In the genomic region with DNA sequence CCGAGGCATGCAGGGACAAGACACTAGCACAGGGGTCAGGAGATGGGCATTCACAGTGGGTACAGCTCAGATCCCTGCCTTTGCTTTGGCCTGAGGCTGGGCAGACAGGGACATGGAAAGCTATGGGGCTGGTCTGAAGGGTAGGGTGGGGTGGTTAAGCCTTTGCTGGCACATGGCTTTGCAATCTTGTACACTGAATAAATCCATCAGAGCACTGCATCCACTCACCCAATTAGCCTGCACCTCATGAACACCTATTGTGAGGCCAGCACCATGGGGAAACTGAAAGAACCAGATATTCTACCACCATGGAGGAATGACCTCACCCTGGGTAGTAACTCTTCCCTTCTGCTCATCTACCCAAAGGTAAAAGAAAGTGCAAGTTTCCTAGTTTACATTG, we compare ENCODE assay signal across 33 cellular contexts.
DNase-seq lines count a peak whose midpoint lies in the region; ATAC-seq, FAIRE-seq and TF ChIP-seq lines count a peak whose summit lies in the region.
"Had no signal": no experiment of that assay in that cellular context is flagged by ENCODE, and none has a peak within 500 bp of the region (broad histone marks: within the 10 kb centered on the region; RNA-seq: fewer than 3 reads in every experiment).

No MANE protein-coding gene starts in this region.

- H3K4me1 ChIP-seq in breast epithelium (no peaks in the 10 kb centered on the region), keratinocyte (ENCODE audit: control insufficient read depth, extremely low read depth, insufficient read depth, low read length) (peaks cover 15% of the 10 kb centered on the region), uterus (no peaks in the 10 kb centered on the region)
- H3K4me1 ChIP-seq: colonic mucosa, neural progenitor cell had no signal

- H4K20me1 ChIP-seq in keratinocyte (ENCODE audit: control insufficient read depth, extremely low read depth, insufficient read depth, low read length): no peaks in the 10 kb centered on the region

- no peaks in the 10 kb centered on the region for H3K9me3 Mint-ChIP-seq in MCF 10A (ENCODE audit: unreplicated experiment)
- H3K9me3 Mint-ChIP-seq: activated CD4-positive, alpha-beta T cell treated with anti-CD3 and anti-CD28 coated beads, Interleukin-2, amount 10 ng/mL, durations not matched to agents 24 days and 14 days; activated naive CD4-positive, alpha-beta T cell treated with anti-CD3 and anti-CD28 coated beads, Interleukin-2, amount 50 U/mL, for 72 hours; activated T-helper 2 cell treated with anti-CD3 and anti-CD28 coated beads, Interferon-gamma antibody, Interleukin-2, Interleukin-4, amounts not matched to agents 10 μg/mL and 5 μg/mL and 100 μg/mL, durations not matched to agents 14 hours and 24 hours and 36 hours; neural progenitor cell; stimulated activated naive CD8-positive, alpha-beta T cell treated with anti-CD3 and anti-CD28 coated beads, Interleukin-15, amount 100 ng/mL, for 72 hours; T-cell had no signal

- no peak overlapping the region for H3K9ac ChIP-seq in keratinocyte (ENCODE audit: control insufficient read depth, extremely low read depth, insufficient read depth, low read length)
- H3K9ac ChIP-seq: neural progenitor cell had no signal

- peaks cover 5% of the 10 kb centered on the region for H3K4me1 Mint-ChIP-seq in MCF 10A (ENCODE audit: insufficient read depth, unreplicated experiment)

- FAIRE-seq in bronchial epithelial cell (lab: Jason Lieb, UNC) (no peak), keratinocyte (lab: Jason Lieb, UNC) (peak; percentile 61)
- FAIRE-seq: frontal cortex, RCC 7860 had no signal

- no peaks in the 10 kb centered on the region for H3K9me1 ChIP-seq in keratinocyte (ENCODE audit: control insufficient read depth, extremely low read depth, insufficient read depth, low read length)

- no peaks in the 10 kb centered on the region for H3K79me2 ChIP-seq in keratinocyte (ENCODE audit: control insufficient read depth, insufficient read depth, low read length)

- CTCF ChIA-PET in MCF 10A (lab: Yijun Ruan, JAX): interaction anchor here (0.5 to 2.8 kb wide), 10 partner anchors 13 to 836 kb away, joined by 3 to 9 read pairs (median 4); no protein-coding TSS in a partner anchor

- dilution Hi-C loops in keratinocyte (cut with MboI; ENCODE audit: extremely low pct_ligation_motif_present, low sequenced_read_pairs): no loop called here

- TF ChIP-seq CTCF in breast epithelium (IDR thresholded peaks at IDR 0.05) (no peak), MCF 10A (IDR thresholded peaks at IDR 0.05; ENCODE audit: unreplicated experiment) (no peak), bronchial epithelial cell (IDR thresholded peaks at IDR 0.05; ENCODE audit: insufficient read depth, low read length, severe bottlenecking) (no peak), keratinocyte (optimal IDR thresholded peaks at IDR 0.05 in 1 of 3, IDR thresholded peaks at IDR 0.05 in 1 of 3, conservative IDR thresholded peaks at IDR 0.05 in 1 of 3; ENCODE audit: extremely low read depth in 1 of 3, insufficient read depth in 2 of 3, low read length in 3 of 3) (no peak), uterus (IDR thresholded peaks at IDR 0.05) (no peak), omental fat pad (IDR thresholded peaks at IDR 0.05) (no peak)

- H3K4me2 ChIP-seq in keratinocyte (ENCODE audit: control insufficient read depth, extremely low read depth, insufficient read depth, low read depth, low read length): peak overlapping the region; percentile 35
- H3K4me2 ChIP-seq: neural progenitor cell had no signal

- H3K4me3 ChIP-seq in breast epithelium: peak overlapping the region in 1 of 3 donors; percentile 39
- H3K4me3 ChIP-seq in bronchial epithelial cell (ENCODE audit: low read depth, low read length): no peak overlapping the region
- H3K4me3 ChIP-seq in keratinocyte (ENCODE audit: control insufficient read depth in 2 of 3, extremely low read depth in 1 of 3, insufficient read depth in 2 of 3, low read depth in 1 of 3, low read length in 3 of 3): no peak overlapping the region
- H3K4me3 ChIP-seq in uterus: no peak overlapping the region
- H3K4me3 ChIP-seq: colonic mucosa, neural progenitor cell, SJSA1, tibial artery had no signal

- no peak overlapping the region for H3K27ac Mint-ChIP-seq in MCF 10A (ENCODE audit: low read depth, unreplicated experiment)
- H3K27ac Mint-ChIP-seq: activated CD4-positive, alpha-beta T cell treated with anti-CD3 and anti-CD28 coated beads, Interleukin-2, amount 10 ng/mL, durations not matched to agents 24 days and 14 days; activated naive CD4-positive, alpha-beta T cell treated with anti-CD3 and anti-CD28 coated beads, Interleukin-2, amount 50 U/mL, for 72 hours; activated T-helper 2 cell treated with anti-CD3 and anti-CD28 coated beads, Interferon-gamma antibody, Interleukin-2, Interleukin-4, amounts not matched to agents 10 μg/mL and 5 μg/mL and 100 μg/mL, durations not matched to agents 14 hours and 24 hours and 36 hours; CD4-positive, CD25-positive, alpha-beta regulatory T cell; neural progenitor cell; stimulated activated naive CD8-positive, alpha-beta T cell treated with anti-CD3 and anti-CD28 coated beads, Interleukin-15, amount 100 ng/mL, for 72 hours; T-cell had no signal

- H3K27ac ChIP-seq in breast epithelium (peak overlapping the region; percentile 44 to 85), keratinocyte (ENCODE audit: control insufficient read depth, insufficient read depth, low read length) (no peak overlapping the region), uterus (peak overlapping the region; percentile 53 to 60)
- H3K27ac ChIP-seq: colonic mucosa, neural progenitor cell, SJSA1, tibial artery had no signal

- no peaks in the 10 kb centered on the region for H3K27me3 Mint-ChIP-seq in MCF 10A (ENCODE audit: insufficient read depth, unreplicated experiment)

- H3K4me3 Mint-ChIP-seq in MCF 10A (ENCODE audit: unreplicated experiment): no peak overlapping the region
- H3K4me3 Mint-ChIP-seq: activated CD4-positive, alpha-beta T cell treated with anti-CD3 and anti-CD28 coated beads, Interleukin-2, amount 10 ng/mL, durations not matched to agents 24 days and 14 days; CD4-positive, CD25-positive, alpha-beta regulatory T cell; neural progenitor cell; stimulated activated naive CD8-positive, alpha-beta T cell treated with anti-CD3 and anti-CD28 coated beads, Interleukin-15, amount 100 ng/mL, for 72 hours; T-cell had no signal

- no peaks in the 10 kb centered on the region for H3K27me3 ChIP-seq in breast epithelium
- H3K27me3 ChIP-seq in bronchial epithelial cell (ENCODE audit: control insufficient read depth, insufficient read depth, low read length): no peaks in the 10 kb centered on the region
- H3K27me3 ChIP-seq in keratinocyte (ENCODE audit: control insufficient read depth, extremely low read depth, insufficient read depth, low read length): no peaks in the 10 kb centered on the region
- no peaks in the 10 kb centered on the region for H3K27me3 ChIP-seq in uterus
- H3K27me3 ChIP-seq: colonic mucosa, SJSA1, tibial artery had no signal

- no peaks in the 10 kb centered on the region for H3K36me3 Mint-ChIP-seq in MCF 10A (ENCODE audit: insufficient read depth, unreplicated experiment)
- H3K36me3 Mint-ChIP-seq: activated naive CD4-positive, alpha-beta T cell treated with anti-CD3 and anti-CD28 coated beads, Interleukin-2, amount 50 U/mL, for 72 hours; CD4-positive, CD25-positive, alpha-beta regulatory T cell; neural progenitor cell; T-cell had no signal

- BruUV-seq in MCF 10A (replicated peaks; lab: Mats Ljungman, UMichigan): no TSS peak

- TF ChIP-seq POLR2A in breast epithelium (IDR thresholded peaks at IDR 0.05) (no peak), uterus (IDR thresholded peaks at IDR 0.05) (no peak)

- no peak for ATAC-seq in omental fat pad (ENCODE audit: low FRiP score)
- ATAC-seq: activated naive CD4-positive, alpha-beta T cell treated with anti-CD3 and anti-CD28 coated beads, Interleukin-2, amount 50 U/mL, for 72 hours; left lobe of liver; stimulated activated naive CD8-positive, alpha-beta T cell treated with anti-CD3 and anti-CD28 coated beads, Interleukin-15, amount 100 ng/mL, for 72 hours; T-cell had no signal

- H3K36me3 ChIP-seq in breast epithelium (no peaks in the 10 kb centered on the region), bronchial epithelial cell (ENCODE audit: control insufficient read depth, insufficient read depth, low read length) (no peaks in the 10 kb centered on the region), keratinocyte (ENCODE audit: control insufficient read depth in 2 of 2, extremely low read depth in 1 of 2, insufficient read depth in 2 of 2, low read length in 2 of 2) (no peaks in the 10 kb centered on the region), uterus (no peaks in the 10 kb centered on the region)
- H3K36me3 ChIP-seq: colonic mucosa, neural progenitor cell, SJSA1, tibial artery had no signal

- no peak for DNase-seq in breast epithelium (ENCODE audit: low spot score in 2 of 2)
- no peak for DNase-seq in MCF 10A (ENCODE audit: unreplicated experiment)
- peak; percentile 69 for DNase-seq in bronchial epithelial cell (ENCODE audit: low read depth)
- DNase-seq in keratinocyte (ENCODE audit: low read depth, low spot score): no peak
- no peak for DNase-seq in uterus
- DNase-seq in NCI-H526 treated with DMSO at 0.1 percent for 48 hours (lab: John Stamatoyannopoulos, UW): no peak
- DNase-seq in omental fat pad (ENCODE audit: low spot score): no peak
- DNase-seq in retina: no peak
- DNase-seq: activated CD4-positive, alpha-beta T cell treated with anti-CD3 and anti-CD28 coated beads, Interleukin-2, amount 10 ng/mL, durations not matched to agents 24 days and 14 days; activated CD8-positive, alpha-beta memory T cell treated with anti-CD3 and anti-CD28 coated beads for 24 hours; activated T-cell treated with anti-CD3 and anti-CD28 coated beads for 4 hours; anterior cingulate cortex; CD4-positive, CD25-positive, alpha-beta regulatory T cell; colonic mucosa; DND-41; effector CD8-positive, alpha-beta T cell; hypothalamus; Kasumi-1; NCI-H146; NCI-H2107; NCI-H446 treated with DMSO at 0.1 percent for 48 hours; NCI-H82; stimulated activated CD4-positive, alpha-beta T cell treated with anti-CD3 and anti-CD28 coated beads, Interleukin-2, amount 100 ng/mL, for 48 hours; stimulated activated naive CD8-positive, alpha-beta T cell treated with anti-CD3 and anti-CD28 coated beads, Interleukin-15, amount 100 ng/mL, for 72 hours; T-cell; tibial artery had no signal

- POLR2A ChIA-PET in MCF 10A (lab: Yijun Ruan, JAX): interaction anchor here (0.7 to 1.3 kb wide), 4 partner anchors 22 to 957 kb away, joined by 3 to 4 read pairs (median 3); no protein-coding TSS in a partner anchor

- H3K9me3 ChIP-seq in breast epithelium (no peaks in the 10 kb centered on the region), keratinocyte (ENCODE audit: control insufficient read depth, low read depth, low read length) (no peaks in the 10 kb centered on the region), uterus (no peaks in the 10 kb centered on the region)
- H3K9me3 ChIP-seq: colonic mucosa, SJSA1, tibial artery had no signal

- peak overlapping the region; percentile 1 for H2AFZ ChIP-seq in keratinocyte (ENCODE audit: control insufficient read depth, low read length)
- H2AFZ ChIP-seq: neural progenitor cell had no signal

- intact Hi-C loops in breast epithelium (cut with DNase I; ENCODE audit: low total_unique reads): no loop called here
- intact Hi-C loops in MCF 10A (cut with micrococcal nuclease): no loop called here
- intact Hi-C loops in uterus (cut with DNase I; ENCODE audit: low total_unique reads): no loop called here
